Comparison of ENCODE assay signal across 17 cellular contexts in the genomic region with DNA sequence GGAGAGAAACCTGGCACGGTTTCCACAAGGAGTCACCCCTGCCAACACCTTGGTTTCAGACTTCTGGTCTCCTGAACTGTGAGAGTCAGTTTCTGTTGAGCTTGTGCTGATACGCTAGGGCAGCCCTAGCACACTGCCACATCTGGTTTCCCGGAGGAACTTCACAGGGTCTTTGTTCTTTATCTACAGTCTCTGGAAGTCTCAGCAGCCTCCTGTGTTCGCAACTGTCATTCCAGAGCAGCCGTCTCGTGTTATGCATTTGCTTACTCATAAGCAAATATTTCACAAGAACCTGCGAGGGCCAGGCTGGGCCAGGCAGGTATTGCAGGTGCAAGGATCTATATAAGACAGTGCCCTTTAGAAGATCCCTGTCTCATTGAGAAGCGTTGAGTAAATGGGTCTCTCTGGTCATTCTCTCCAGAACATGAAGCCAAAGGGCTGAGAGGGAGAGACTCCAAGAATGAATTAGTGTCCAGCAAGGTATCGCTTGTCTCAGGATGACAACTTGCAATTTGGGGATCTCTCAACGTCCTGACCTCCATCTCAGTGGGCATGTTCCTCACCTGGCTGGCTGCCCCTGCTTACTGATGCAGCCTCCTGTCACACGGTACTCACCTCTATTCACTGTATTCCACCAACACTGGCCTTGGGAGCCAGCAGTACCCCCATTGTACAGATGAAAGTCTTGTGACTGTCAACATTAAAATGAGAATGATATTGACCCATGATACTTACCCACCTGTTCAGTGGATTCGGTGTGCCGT.
DNase-seq lines count a peak whose midpoint lies in the region; ATAC-seq, FAIRE-seq and TF ChIP-seq lines count a peak whose summit lies in the region.
"Had no signal": no experiment of that assay in that cellular context is flagged by ENCODE, and none has a peak within 500 bp of the region (broad histone marks: within the 10 kb centered on the region; RNA-seq: fewer than 3 reads in every experiment).

No MANE protein-coding gene starts in this region.

- peak overlapping the region; percentile 67 for H3K27ac Mint-ChIP-seq in type B pancreatic cell
- no peak overlapping the region for H3K27ac Mint-ChIP-seq in activated T-helper 17 cell treated with anti-CD3 and anti-CD28 coated beads, Interleukin-2, amount 50 U/mL, for 72 hours
- H3K27ac Mint-ChIP-seq: activated CD8-positive, alpha-beta memory T cell treated with anti-CD3 and anti-CD28 coated beads, Interleukin-2, amount 10 ng/mL, durations not matched to agents 7 days and 5 days had no signal

- H3K9me3 Mint-ChIP-seq in type B pancreatic cell, result peaks cover 12% of the 10 kb centered on the region
- H3K9me3 Mint-ChIP-seq in activated T-helper 17 cell treated with anti-CD3 and anti-CD28 coated beads, Interleukin-2, amount 50 U/mL, for 72 hours, result no peaks in the 10 kb centered on the region

- ATAC-seq in left lung, result peak; percentile 83
- no peak for ATAC-seq in activated T-helper 17 cell treated with anti-CD3 and anti-CD28 coated beads, Interleukin-2, amount 50 U/mL, for 72 hours (replicated peaks)
- ATAC-seq: activated CD8-positive, alpha-beta memory T cell treated with anti-CD3 and anti-CD28 coated beads, Interleukin-2, amount 10 ng/mL, durations not matched to agents 7 days and 5 days; psoas muscle had no signal

- no peaks in the 10 kb centered on the region for H3K36me3 Mint-ChIP-seq in type B pancreatic cell
- H3K36me3 Mint-ChIP-seq in activated T-helper 17 cell treated with anti-CD3 and anti-CD28 coated beads, Interleukin-2, amount 50 U/mL, for 72 hours (ENCODE audit: low read depth), result no peaks in the 10 kb centered on the region
- H3K36me3 Mint-ChIP-seq: activated CD8-positive, alpha-beta memory T cell treated with anti-CD3 and anti-CD28 coated beads, Interleukin-2, amount 10 ng/mL, durations not matched to agents 7 days and 5 days had no signal

- TF ChIP-seq CTCF in bronchial epithelial cell (IDR thresholded peaks at IDR 0.05; ENCODE audit: insufficient read depth, low read length, severe bottlenecking) (peak; percentile 26), left lung (IDR thresholded peaks at IDR 0.05) (no peak), type B pancreatic cell (conservative IDR thresholded peaks at IDR 0.05) (peak; percentile 19)

- H3K27ac ChIP-seq in left lung, result no peak overlapping the region
- H3K27ac ChIP-seq: psoas muscle had no signal

- intact Hi-C loops in left lung (cut with DNase I), result no loop called here

- peaks cover 2% of the 10 kb centered on the region for H3K27me3 Mint-ChIP-seq in type B pancreatic cell
- H3K27me3 Mint-ChIP-seq in activated T-helper 17 cell treated with anti-CD3 and anti-CD28 coated beads, Interleukin-2, amount 50 U/mL, for 72 hours, result no peaks in the 10 kb centered on the region
- H3K27me3 Mint-ChIP-seq: activated CD8-positive, alpha-beta memory T cell treated with anti-CD3 and anti-CD28 coated beads, Interleukin-2, amount 10 ng/mL, durations not matched to agents 7 days and 5 days had no signal

- peaks cover 0 to 18% of the 10 kb centered on the region in 2 donors for H3K4me1 ChIP-seq in left lung
- H3K4me1 ChIP-seq: BE2C had no signal

- no peak overlapping the region for H3K4me3 Mint-ChIP-seq in type B pancreatic cell
- no peak overlapping the region for H3K4me3 Mint-ChIP-seq in activated T-helper 17 cell treated with anti-CD3 and anti-CD28 coated beads, Interleukin-2, amount 50 U/mL, for 72 hours
- H3K4me3 Mint-ChIP-seq: activated CD8-positive, alpha-beta memory T cell treated with anti-CD3 and anti-CD28 coated beads, Interleukin-2, amount 10 ng/mL, durations not matched to agents 7 days and 5 days had no signal

- peaks cover 47% of the 10 kb centered on the region for H3K4me1 Mint-ChIP-seq in type B pancreatic cell (ENCODE audit: unreplicated experiment)
- no peaks in the 10 kb centered on the region for H3K4me1 Mint-ChIP-seq in activated T-helper 17 cell treated with anti-CD3 and anti-CD28 coated beads, Interleukin-2, amount 50 U/mL, for 72 hours
- H3K4me1 Mint-ChIP-seq: activated CD8-positive, alpha-beta memory T cell treated with anti-CD3 and anti-CD28 coated beads, Interleukin-2, amount 10 ng/mL, durations not matched to agents 7 days and 5 days had no signal

- H3K9me3 ChIP-seq in left lung, result no peaks in the 10 kb centered on the region
- H3K9me3 ChIP-seq: BE2C, MG63, psoas muscle had no signal

- peak; percentile 72 for DNase-seq in HuH-7 (ENCODE audit: low spot score)
- DNase-seq in bronchial epithelial cell (ENCODE audit: low read depth), result peak; percentile 84
- peak in 1 of 2 donors; percentile 69 for DNase-seq in left lung
- no peak for DNase-seq in type B pancreatic cell (ENCODE audit: extremely low spot score, unreplicated experiment)
- no peak for DNase-seq in OCI-M1 (lab: John Stamatoyannopoulos, UW)
- no peak for DNase-seq in NOMO-1 (lab: John Stamatoyannopoulos, UW; ENCODE audit: unreplicated experiment in 2 of 2)
- DNase-seq: activated CD8-positive, alpha-beta memory T cell treated with anti-CD3 and anti-CD28 coated beads, Interleukin-2, amount 10 ng/mL, durations not matched to agents 7 days and 5 days; activated gamma-delta T cell treated with Interleukin-2 at 50 U/mL for 16 hours; anterior cingulate cortex; BE2C; MG63; NCI-H1930; NCI-H524 treated with DMSO at 0.1 percent for 48 hours; psoas muscle had no signal

- no peak for FAIRE-seq in bronchial epithelial cell (lab: Jason Lieb, UNC)
- FAIRE-seq: keratinocyte, RCC 7860 had no signal

- H3K27me3 ChIP-seq in bronchial epithelial cell (ENCODE audit: control insufficient read depth, insufficient read depth, low read length), result no peaks in the 10 kb centered on the region
- no peaks in the 10 kb centered on the region for H3K27me3 ChIP-seq in left lung
- H3K27me3 ChIP-seq: BE2C, MG63 had no signal

- H3K4me3 ChIP-seq in bronchial epithelial cell (ENCODE audit: low read depth, low read length) (no peak overlapping the region), left lung (no peak overlapping the region)
- H3K4me3 ChIP-seq: MG63, psoas muscle had no signal

- H3K36me3 ChIP-seq in bronchial epithelial cell (ENCODE audit: control insufficient read depth, insufficient read depth, low read length) (no peaks in the 10 kb centered on the region), left lung (no peaks in the 10 kb centered on the region)
- H3K36me3 ChIP-seq: BE2C, MG63 had no signal

Comparison
In these comparisons a context has a peak if more than half of its experiments do, and no peak if none do; other contexts are left out.
1. DNase-seq: peak in HuH-7 (single experiment) and bronchial epithelial cell (single experiment); none in type B pancreatic cell (single experiment), OCI-M1 (single experiment) and NOMO-1 (0 of 2).
2. CTCF ChIP-seq: peak in bronchial epithelial cell (single experiment) and type B pancreatic cell (single experiment); none in left lung (0 of 2).